ENCODE assay signal across 7 cellular contexts in the genomic region with DNA sequence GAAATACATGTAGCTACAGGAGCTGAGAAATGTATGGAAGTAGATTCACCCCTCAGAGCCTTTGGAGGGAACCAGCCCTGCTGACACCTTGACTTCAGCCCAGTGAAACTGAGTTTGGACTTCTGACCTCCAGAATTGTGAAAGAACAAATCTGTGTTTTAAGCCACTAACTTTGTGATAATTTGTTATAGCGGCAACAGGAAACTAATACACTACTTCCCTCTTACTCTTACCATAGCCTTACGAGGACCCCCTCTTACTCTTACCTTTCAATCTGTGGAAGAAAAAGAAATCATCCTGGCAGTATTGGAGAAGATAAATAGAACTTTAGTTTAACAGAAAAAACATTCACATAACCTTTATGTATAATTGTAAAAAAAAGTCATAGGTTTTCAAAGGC.
"Had no signal": no experiment of that assay in that cellular context is flagged by ENCODE, and none has a peak within 500 bp of the region (broad histone marks: within the 10 kb centered on the region; RNA-seq: fewer than 3 reads in every experiment).

No MANE protein-coding gene starts in this region.

- H3K27ac ChIP-seq: HL-60, KMS-11 had no signal

- FAIRE-seq: HTR-8/SVneo, K562 had no signal

- H3K4me3 ChIP-seq: K562 had no signal

- DNase-seq: IMR-90, KBM-7, KG1 had no signal

- H3K9ac ChIP-seq: KMS-11 had no signal

- H3K4me2 ChIP-seq: KMS-11 had no signal

- ATAC-seq: K562 had no signal
